In the genomic region with DNA sequence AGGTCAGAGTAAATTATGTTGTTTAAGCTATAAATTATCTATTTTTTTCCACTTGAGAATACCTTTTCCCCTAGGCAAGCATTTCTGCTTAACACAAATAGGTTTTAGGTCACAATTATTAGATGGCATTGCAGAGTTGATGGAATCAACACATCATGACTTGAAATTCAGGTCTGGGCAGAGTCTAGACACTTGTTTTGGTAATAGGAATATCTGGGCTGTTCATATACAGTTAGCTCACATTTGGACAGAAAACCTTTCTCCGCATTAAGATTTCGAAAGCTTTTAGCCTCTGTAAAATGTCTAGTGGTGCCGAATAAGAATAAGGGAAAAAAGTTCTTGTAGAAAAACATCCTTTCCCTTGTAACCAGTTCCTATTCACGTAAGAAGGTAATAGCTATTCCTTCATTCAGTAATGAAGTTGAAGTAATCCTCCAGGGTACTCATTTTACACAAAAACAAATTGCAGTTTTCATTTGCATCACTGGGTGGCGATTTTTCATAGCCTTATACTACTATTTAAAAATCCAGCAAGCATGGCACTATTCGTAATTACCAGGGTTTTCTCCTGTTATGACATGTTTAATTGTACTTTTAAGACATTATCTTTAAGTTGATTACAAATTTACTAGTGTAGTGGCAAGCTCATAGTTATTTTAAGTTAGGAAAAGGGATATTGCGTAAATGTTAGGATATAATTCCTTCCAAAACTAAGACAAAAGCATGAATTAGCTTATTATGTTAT, we compare ENCODE assay signal across 1 cellular context.
TF ChIP-seq lines count a peak whose summit lies in the region.

No MANE protein-coding gene starts in this region.

TF ChIP-seq in HCT116, 20 proteins besides CTCF, POLR2A, EP300 and RAD21 (continued from another document):
- TF ChIP-seq TCF7L2 (IDR thresholded peaks at IDR 0.05; ENCODE audit: borderline replicate concordance, extremely low read depth, insufficient read depth, insufficient read length) (no peak), FOSL1 (IDR thresholded peaks at IDR 0.05; ENCODE audit: low read depth) (no peak), JUND (IDR thresholded peaks at IDR 0.05) (no peak), YY1 (IDR thresholded peaks at IDR 0.05; ENCODE audit: extremely low read depth, insufficient replicate concordance, low read depth, low read length) (no peak), SP1 (IDR thresholded peaks at IDR 0.05; ENCODE audit: low read depth) (no peak), ELF1 (IDR thresholded peaks at IDR 0.05; ENCODE audit: borderline replicate concordance, low read depth) (no peak), ZNF274 (IDR thresholded peaks at IDR 0.05; ENCODE audit: low read depth, low read length) (no peak), POLR2AphosphoS5 (IDR thresholded peaks at IDR 0.05; ENCODE audit: low read depth, low read length) (no peak), EZH2phosphoT487 (IDR thresholded peaks at IDR 0.05; ENCODE audit: borderline replicate concordance) (no peak), ZFX (IDR thresholded peaks at IDR 0.05) (no peak), CBX3 (IDR thresholded peaks at IDR 0.05; ENCODE audit: low read depth) (no peak)
- TF ChIP-seq, protein P1, sequence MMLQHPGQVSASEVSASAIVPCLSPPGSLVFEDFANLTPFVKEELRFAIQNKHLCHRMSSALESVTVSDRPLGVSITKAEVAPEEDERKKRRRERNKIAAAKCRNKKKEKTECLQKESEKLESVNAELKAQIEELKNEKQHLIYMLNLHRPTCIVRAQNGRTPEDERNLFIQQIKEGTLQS (IDR thresholded peaks at IDR 0.05), result no peak
- TF ChIP-seq, protein P2, sequence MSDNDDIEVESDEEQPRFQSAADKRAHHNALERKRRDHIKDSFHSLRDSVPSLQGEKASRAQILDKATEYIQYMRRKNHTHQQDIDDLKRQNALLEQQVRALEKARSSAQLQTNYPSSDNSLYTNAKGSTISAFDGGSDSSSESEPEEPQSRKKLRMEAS (IDR thresholded peaks at IDR 0.05), result no peak
